ENCODE assay signal across 24 cellular contexts in genomic region chr13:25210842-25211241, GRCh38. TPM values are rescaled to one million over a fixed set of nuclear protein-coding genes. Genes with fewer than 3 reads are reported as not detected.
"Had no signal": no experiment of that assay in that cellular context is flagged by ENCODE, and none has a peak within 500 bp of the region (broad histone marks: within the 10 kb centered on the region; RNA-seq: fewer than 3 reads in every experiment).

No MANE protein-coding gene starts in this region.

- ATAC-seq: left lobe of liver; mucosa of descending colon; natural killer cell treated with Interleukin-12 subunit alpha and Interleukin-12 subunit beta and Interleukin-15 and Interleukin-18, amount 100 ng/mL, for 72 hours; stimulated activated naive CD8-positive, alpha-beta T cell treated with anti-CD3 and anti-CD28 coated beads, Interleukin-15, amount 100 ng/mL, for 72 hours had no signal

- H3K27me3 ChIP-seq: cardiac muscle cell, esophagus muscularis mucosa, right atrium auricular region, sigmoid colon, testis, tibial artery, upper lobe of left lung had no signal

- DNase-seq: effector CD8-positive, alpha-beta T cell; immature natural killer cell; mucosa of descending colon; naive B cell; sigmoid colon; spleen; stimulated activated CD4-positive, alpha-beta T cell treated with anti-CD3 and anti-CD28 coated beads, Interleukin-2, amount 100 ng/mL, for 48 hours; stimulated activated CD8-positive, alpha-beta memory T cell treated with anti-CD3 and anti-CD28 coated beads, Interleukin-4, amount 100 ng/mL, for 48 hours; stimulated activated naive CD4-positive, alpha-beta T cell; stimulated activated naive CD8-positive, alpha-beta T cell treated with anti-CD3 and anti-CD28 coated beads, Interleukin-15, amount 100 ng/mL, for 72 hours; testis; tibial artery; upper lobe of left lung had no signal

- H3K27ac ChIP-seq: cardiac muscle cell, esophagus muscularis mucosa, prostate gland, right atrium auricular region, sigmoid colon, skin epidermis, spleen, testis, tibial artery, upper lobe of left lung had no signal

RNA-seq across cellular contexts. Expression of gene AMER2, which starts 38.8 kb away (rescaled TPM):
- total RNA-seq: endothelial cell of umbilical vein; fibroblast of villous mesenchyme; left lobe of liver; liver; natural killer cell treated with Interleukin-12 subunit alpha and Interleukin-12 subunit beta and Interleukin-15 and Interleukin-18, amount 100 ng/mL, for 72 hours; osteocyte; right atrium auricular region; spleen had no signal
